8 cellular contexts compared by ENCODE assay signal in the genomic region with DNA sequence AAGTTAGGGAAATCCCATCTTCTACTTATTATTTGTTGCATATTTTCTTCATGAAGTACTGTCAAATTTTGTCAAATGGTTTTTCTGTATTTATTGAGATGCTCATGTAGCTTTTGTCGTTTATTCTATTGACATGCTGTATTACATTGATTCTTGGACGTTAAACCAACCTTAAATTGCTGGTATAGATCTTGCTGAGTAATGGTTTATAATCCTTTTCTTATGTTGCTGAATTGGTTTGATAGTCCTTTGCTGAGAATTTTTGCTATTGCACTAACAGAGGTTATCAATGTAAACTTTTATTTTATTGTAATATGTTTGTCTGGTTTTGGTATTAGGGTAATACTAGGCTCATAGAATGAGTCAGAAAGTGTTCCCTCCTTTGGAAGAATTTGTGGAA. TPM values are rescaled to one million over a fixed set of nuclear protein-coding genes. Genes with fewer than 3 reads are reported as not detected.
"Had no signal": no experiment of that assay in that cellular context is flagged by ENCODE, and none has a peak within 500 bp of the region (broad histone marks: within the 10 kb centered on the region; RNA-seq: fewer than 3 reads in every experiment).

No MANE protein-coding gene starts in this region.

- H3K4me2 ChIP-seq: KMS-11 had no signal

- H3K27ac ChIP-seq: HL-60, KMS-11 had no signal

- H3K9ac ChIP-seq: KMS-11 had no signal

- DNase-seq: IMR-90, KBM-7, KG1 had no signal

- FAIRE-seq: HTR-8/SVneo had no signal

RNA-seq across cellular contexts. Expression of gene COL6A5, which starts 54.3 kb away (rescaled TPM):
- total RNA-seq: HT-29, IMR-90 had no signal
- polyA plus RNA-seq: IgD-negative memory B cell, IMR-90 had no signal
